ENCODE assay signal across 29 cellular contexts in the genomic region with DNA sequence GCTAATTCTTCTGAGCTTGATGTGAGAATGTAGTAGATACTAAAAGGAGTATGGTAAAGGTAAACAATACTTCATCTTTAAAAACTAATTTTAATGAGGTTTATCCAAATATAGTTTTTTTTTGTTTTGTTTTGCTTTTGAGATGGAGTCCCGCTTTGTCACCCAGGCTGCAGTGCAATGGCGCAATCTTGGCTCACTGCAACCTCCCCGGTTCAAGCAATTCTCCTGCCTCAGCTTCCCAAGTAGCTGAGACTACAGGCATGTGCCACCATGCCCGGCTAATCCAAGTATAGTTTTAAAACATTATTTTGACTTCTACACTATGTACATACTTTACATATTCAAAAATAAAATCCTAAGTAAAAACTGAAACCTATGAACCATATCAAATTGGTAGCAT.
"Had no signal": no experiment of that assay in that cellular context is flagged by ENCODE, and none has a peak within 500 bp of the region (broad histone marks: within the 10 kb centered on the region; RNA-seq: fewer than 3 reads in every experiment).

No MANE protein-coding gene starts in this region.

- FAIRE-seq: RCC 7860, TTC549 had no signal

- H3K27me3 Mint-ChIP-seq: activated B cell treated with CpG ODN at 0.5 μM for 24 hours; activated CD4-positive, alpha-beta T cell treated with anti-CD3 and anti-CD28 coated beads, Interleukin-2, amount 10 ng/mL, durations not matched to agents 24 days and 14 days; activated naive CD8-positive, alpha-beta T cell treated with anti-CD3 and anti-CD28 coated beads, Interleukin-2, amount 50 U/mL, for 24 hours; central memory CD8-positive, alpha-beta T cell had no signal

- H3K4me3 ChIP-seq: ascending aorta, body of pancreas, MG63, SJSA1 had no signal

- H3K9me3 ChIP-seq: body of pancreas, SJSA1 had no signal

- H3K4me3 Mint-ChIP-seq: activated B cell treated with CpG ODN at 0.5 μM for 24 hours; activated CD4-positive, alpha-beta T cell treated with anti-CD3 and anti-CD28 coated beads, Interleukin-2, amount 10 ng/mL, durations not matched to agents 24 days and 14 days; activated naive CD8-positive, alpha-beta T cell treated with anti-CD3 and anti-CD28 coated beads, Interleukin-2, amount 50 U/mL, for 24 hours; activated T-cell treated with anti-CD3 and anti-CD28 coated beads, Interleukin-2, amount 50 U/mL, for 4 hours; central memory CD8-positive, alpha-beta T cell had no signal

- ATAC-seq: activated naive CD4-positive, alpha-beta T cell treated with anti-CD3 and anti-CD28 coated beads, Interleukin-2, amount 50 U/mL, for 72 hours; activated naive CD8-positive, alpha-beta T cell treated with anti-CD3 and anti-CD28 coated beads, Interleukin-2, amount 50 U/mL, for 24 hours; activated T-cell treated with anti-CD3 and anti-CD28 coated beads, Interleukin-2, amount 50 U/mL, for 4 hours; body of pancreas; PC-3; SK-N-SH treated with all-trans-retinoic acid at 6 μM for 48 hours had no signal

- H3K27ac ChIP-seq: body of pancreas, SJSA1 had no signal

- H3K27ac Mint-ChIP-seq: activated B cell treated with CpG ODN at 0.5 μM for 24 hours; activated CD4-positive, alpha-beta T cell treated with anti-CD3 and anti-CD28 coated beads, Interleukin-2, amount 10 ng/mL, durations not matched to agents 24 days and 14 days; activated naive CD4-positive, alpha-beta T cell treated with anti-CD3 and anti-CD28 coated beads, Interleukin-2, amount 50 U/mL, for 72 hours; activated naive CD8-positive, alpha-beta T cell treated with anti-CD3 and anti-CD28 coated beads, Interleukin-2, amount 50 U/mL, for 24 hours had no signal

- DNase-seq: activated B cell treated with CpG ODN at 0.5 μM for 24 hours; activated CD4-positive, alpha-beta T cell treated with anti-CD3 and anti-CD28 coated beads for 1 hour; activated CD4-positive, alpha-beta T cell treated with anti-CD3 and anti-CD28 coated beads, Interleukin-2, amount 10 ng/mL, durations not matched to agents 24 days and 14 days; activated CD4-positive, alpha-beta T cell treated with anti-CD3 and anti-CD28 coated beads, Interleukin-2, amount 50 U/mL, for 48 hours; activated effector memory CD4-positive, alpha-beta T cell treated with anti-CD3 and anti-CD28 coated beads, Interleukin-2, amount 50 U/mL, for 16 hours; activated naive CD4-positive, alpha-beta T cell treated with Interleukin-2 at 50 U/mL for 16 hours; activated naive CD8-positive, alpha-beta T cell treated with anti-CD3 and anti-CD28 coated beads, Interleukin-2, amount 50 U/mL, for 24 hours; activated T-cell treated with anti-CD3 and anti-CD28 coated beads, Interleukin-2, amount 50 U/mL, for 4 hours; amniotic stem cell; body of pancreas; MG63; MV-4-11; NCI-H1105; NCI-H1436 treated with DMSO at 0.1 percent for 48 hours; NCI-H187; NCI-H2081; NCI-H446; NCI-H524; PC-3; SHP77; T-helper 2 cell; T1000 had no signal

- H3K9me3 Mint-ChIP-seq: activated naive CD8-positive, alpha-beta T cell treated with anti-CD3 and anti-CD28 coated beads, Interleukin-2, amount 50 U/mL, for 24 hours; activated T-cell treated with anti-CD3 and anti-CD28 coated beads, Interleukin-2, amount 50 U/mL, for 4 hours; central memory CD8-positive, alpha-beta T cell had no signal

- H3K36me3 ChIP-seq: ascending aorta, MG63, SJSA1 had no signal

- H3K27me3 ChIP-seq: ascending aorta, body of pancreas, MG63, SJSA1 had no signal
